Comparison of ENCODE assay signal across 8 cellular contexts in genomic region chr1:46301406-46302090, GRCh38. TPM values are rescaled to one million over a fixed set of nuclear protein-coding genes. Genes with fewer than 3 reads are reported as not detected.
A peak's percentile ranks its signal among the peaks of the same experiment; 100 is the strongest.
DNase-seq lines count a peak whose midpoint lies in the region; ATAC-seq and TF ChIP-seq lines count a peak whose summit lies in the region.

No MANE protein-coding gene starts in this region.

- no peaks in the 10 kb centered on the region for H3K9me3 Mint-ChIP-seq in activated naive CD8-positive, alpha-beta T cell treated with anti-CD3 and anti-CD28 coated beads, Interleukin-2, amount 50 U/mL, for 24 hours

- H3K9me3 ChIP-seq in MG63 (no peaks in the 10 kb centered on the region), right atrium auricular region (no peaks in the 10 kb centered on the region), psoas muscle (no peaks in the 10 kb centered on the region)

- H3K4me1 ChIP-seq in right atrium auricular region (peaks cover 0 to 63% of the 10 kb centered on the region in 2 donors), psoas muscle (peaks cover 54% of the 10 kb centered on the region)

- H3K36me3 ChIP-seq in MG63 (peaks cover 57% of the 10 kb centered on the region), right atrium auricular region (peaks cover 17% of the 10 kb centered on the region), psoas muscle (ENCODE audit: insufficient read depth in 1 of 2, low read depth in 1 of 2) (peaks cover 5 to 19% of the 10 kb centered on the region in 2 donors)

- intact Hi-C loops in psoas muscle (cut with DNase I), result loop anchor here (2.0 kb wide), 2 partner anchors 15 to 47 kb away; no protein-coding TSS in a partner anchor

- DNase-seq in NCI-H146 (lab: John Stamatoyannopoulos, UW) (peak; percentile 43), NCI-H146 treated with DMSO at 0.1 percent for 48 hours (lab: John Stamatoyannopoulos, UW; ENCODE audit: unreplicated experiment) (no peak), MG63 (peak; percentile 70), right atrium auricular region (ENCODE audit: low spot score) (peak; percentile 62), psoas muscle (peak in 1 of 2 donors; percentile 74), DMS153 (lab: John Stamatoyannopoulos, UW) (no peak)
- no peak for DNase-seq in activated naive CD8-positive, alpha-beta T cell treated with anti-CD3 and anti-CD28 coated beads, Interleukin-2, amount 50 U/mL, for 24 hours

- no peaks in the 10 kb centered on the region for H3K27me3 Mint-ChIP-seq in activated naive CD8-positive, alpha-beta T cell treated with anti-CD3 and anti-CD28 coated beads, Interleukin-2, amount 50 U/mL, for 24 hours

- peaks cover 37% of the 10 kb centered on the region for H3K4me1 Mint-ChIP-seq in activated naive CD8-positive, alpha-beta T cell treated with anti-CD3 and anti-CD28 coated beads, Interleukin-2, amount 50 U/mL, for 24 hours

- TF ChIP-seq CTCF in right atrium auricular region (IDR thresholded peaks at IDR 0.05) (no peak), psoas muscle (IDR thresholded peaks at IDR 0.05) (no peak)

- H3K27ac ChIP-seq in right atrium auricular region (peak overlapping the region; percentile 99), psoas muscle (peak overlapping the region; percentile 98)

- ATAC-seq in activated naive CD8-positive, alpha-beta T cell treated with anti-CD3 and anti-CD28 coated beads, Interleukin-2, amount 50 U/mL, for 24 hours, result peak; percentile 15
- peak; percentile 0 to 8 (median 4) for ATAC-seq in psoas muscle
- no peak for ATAC-seq in HG02970 (IDR thresholded peaks at IDR 0.05; ENCODE audit: low FRiP score, unreplicated experiment)

- 2 to 4% (median 2%) methylated on average over 26 to 35 of the region's 35 CpGs for WGBS in psoas muscle, 3 donors

- peak overlapping the region; percentile 88 for H3K4me3 ChIP-seq in MG63
- peak overlapping the region; percentile 91 to 93 for H3K4me3 ChIP-seq in right atrium auricular region
- H3K4me3 ChIP-seq in psoas muscle, result peak overlapping the region; percentile 100

- H3K36me3 Mint-ChIP-seq in activated naive CD8-positive, alpha-beta T cell treated with anti-CD3 and anti-CD28 coated beads, Interleukin-2, amount 50 U/mL, for 24 hours (ENCODE audit: low read depth), result peaks cover 36% of the 10 kb centered on the region

- peak overlapping the region; percentile 99 for H3K27ac Mint-ChIP-seq in activated naive CD8-positive, alpha-beta T cell treated with anti-CD3 and anti-CD28 coated beads, Interleukin-2, amount 50 U/mL, for 24 hours

- peak overlapping the region; percentile 96 for H3K4me3 Mint-ChIP-seq in activated naive CD8-positive, alpha-beta T cell treated with anti-CD3 and anti-CD28 coated beads, Interleukin-2, amount 50 U/mL, for 24 hours

- H3K27me3 ChIP-seq in MG63, result no peaks in the 10 kb centered on the region
- no peaks in the 10 kb centered on the region for H3K27me3 ChIP-seq in right atrium auricular region
- H3K27me3 ChIP-seq in psoas muscle (ENCODE audit: insufficient read depth in 3 of 3, low read length in 2 of 3), result no peaks in the 10 kb centered on the region

RNA-seq across cellular contexts. Expression of gene LRRC41, which starts 1.9 kb away (rescaled TPM):
- total RNA-seq in MG63 (2014; rRNA removed; shearing (Covaris generic); ENCODE audit: low replicate concordance), result 70.5 and 101 TPM in 2 replicates
- total RNA-seq in right atrium auricular region, result 10 to 100 TPM; 48.3 to 57.8 TPM
- total RNA-seq in psoas muscle, result 10 to 100 TPM; 52.9 to 76.7 (median 60.1) TPM
- polyA plus RNA-seq in psoas muscle, result 10 to 100 TPM; 34.1 to 53.7 (median 35.9) TPM

RNA-seq across cellular contexts. Expression of gene UQCRH, which starts 1.9 kb away (rescaled TPM):
- 768 and 982 TPM in 2 replicates for total RNA-seq in MG63 (2014; rRNA removed; shearing (Covaris generic); ENCODE audit: low replicate concordance)
- total RNA-seq in right atrium auricular region (1,000 to 10,000 TPM in 1 of 2 donors, 100 to 1,000 TPM in 1; 929 to 1,323 TPM), psoas muscle (100 to 1,000 TPM; 267 to 440 (median 370) TPM)
- 1,000 to 10,000 TPM in 1 of 3 donors, 100 to 1,000 TPM in 2; 773 to 1,297 (median 800) TPM for polyA plus RNA-seq in psoas muscle

RNA-seq across cellular contexts. Expression of gene NSUN4, which starts 39.1 kb away (rescaled TPM):
- 7.7 and 16.7 TPM in 2 replicates for total RNA-seq in MG63 (2014; rRNA removed; shearing (Covaris generic); ENCODE audit: low replicate concordance)
- total RNA-seq in right atrium auricular region (10 to 100 TPM in 1 of 2 donors, 1 to 10 TPM in 1; 9.1 to 13.9 TPM), psoas muscle (10 to 100 TPM; 13.3 to 25.3 (median 20.9) TPM)
- polyA plus RNA-seq in psoas muscle, result 10 to 100 TPM in 2 of 3 donors, 1 to 10 TPM in 1; 9.4 to 16.3 (median 10.7) TPM

RNA-seq across cellular contexts. Expression of gene RAD54L, which starts 54.0 kb away (rescaled TPM):
- 3.3 and 15.3 TPM in 2 replicates for total RNA-seq in MG63 (2014; rRNA removed; shearing (Covaris generic); ENCODE audit: low replicate concordance)
- total RNA-seq in right atrium auricular region (not detected), psoas muscle (under 1 TPM in 1 of 4 donors, not detected in 3; 0.25 TPM)
- under 1 TPM in 2 of 3 donors, not detected in 1; 0.08 to 0.22 TPM for polyA plus RNA-seq in psoas muscle

Comparison
In these comparisons a context has a peak if more than half of its experiments do, and no peak if none do; other contexts are left out.
1. DNase-seq: peak in NCI-H146 (single experiment), MG63 (single experiment) and right atrium auricular region (single experiment); none in NCI-H146 treated with DMSO at 0.1 percent for 48 hours (single experiment), activated naive CD8-positive, alpha-beta T cell treated with anti-CD3 and anti-CD28 coated beads, Interleukin-2, amount 50 U/mL, for 24 hours (single experiment) and DMS153 (single experiment).
2. Peak in every context shown above with its lines, with median percentiles within 50 percentile points of each other: H3K4me3 ChIP-seq.